In the genomic region with DNA sequence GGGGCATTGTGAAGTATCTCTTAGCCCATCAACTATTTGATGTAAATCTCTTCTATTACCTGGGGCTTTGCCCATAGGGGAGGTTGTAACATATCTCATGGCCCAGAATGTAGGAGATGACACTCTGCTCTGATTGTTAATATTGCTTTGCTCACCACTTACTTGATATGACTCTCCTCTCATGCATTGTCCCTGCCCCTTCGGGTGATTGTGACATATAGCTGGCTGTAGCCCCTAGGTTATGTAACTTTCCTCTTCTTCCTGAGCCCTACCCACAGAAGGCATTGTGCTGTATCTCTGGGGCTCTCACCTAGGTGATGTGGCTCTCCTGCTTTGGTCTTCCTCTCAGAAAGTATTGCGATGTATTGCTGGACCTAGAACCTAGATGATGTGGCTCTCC, we compare ENCODE assay signal across 5 cellular contexts.
DNase-seq lines count a peak whose midpoint lies in the region; ATAC-seq and TF ChIP-seq lines count a peak whose summit lies in the region.
"Not testable (repeated sequence)": the region's sequence is repeated elsewhere in the genome, so short reads cannot be mapped to it uniquely, and the experiment has no call there.

No MANE protein-coding gene starts in this region.

- not testable (repeated sequence) for H3K4me3 Mint-ChIP-seq in activated naive CD4-positive, alpha-beta T cell treated with anti-CD3 and anti-CD28 coated beads, Interleukin-2, amount 50 U/mL, for 24 hours; memory B cell; naive B cell; progenitor cell of endocrine pancreas (ENCODE audit: low read depth); stimulated activated naive B cell treated with anti-CD40 and anti-IgM and Interleukin-4, amounts not matched to agents 10 μg/mL and 1 μg/mL and 100 μg/mL, for 72 hours

- DNase-seq in memory B cell (ENCODE audit: low spot score in 2 of 2); naive B cell; progenitor cell of endocrine pancreas (ENCODE audit: low spot score, unreplicated experiment); stimulated activated naive B cell treated with anti-CD40 and anti-IgM and Interleukin-4, amounts not matched to agents 10 μg/mL and 1 μg/mL and 100 μg/mL, for 72 hours: not testable (repeated sequence)

- peak; percentile 38 for ATAC-seq in memory B cell (ENCODE audit: low read depth)
- peak; percentile 52 to 65 for ATAC-seq in naive B cell (ENCODE audit: low read depth in 2 of 2)
- ATAC-seq in stimulated activated naive B cell treated with anti-CD40 and anti-IgM and Interleukin-4, amounts not matched to agents 10 μg/mL and 1 μg/mL and 100 μg/mL, for 72 hours (replicated peaks), result peak; percentile 10 to 16

- H3K4me1 Mint-ChIP-seq in activated naive CD4-positive, alpha-beta T cell treated with anti-CD3 and anti-CD28 coated beads, Interleukin-2, amount 50 U/mL, for 24 hours; memory B cell; naive B cell; progenitor cell of endocrine pancreas (ENCODE audit: low read depth); stimulated activated naive B cell treated with anti-CD40 and anti-IgM and Interleukin-4, amounts not matched to agents 10 μg/mL and 1 μg/mL and 100 μg/mL, for 72 hours: not testable (repeated sequence)

- TF ChIP-seq CTCF in progenitor cell of endocrine pancreas (IDR thresholded peaks at IDR 0.05; ENCODE audit: unreplicated experiment), result not testable (repeated sequence)

- H3K27ac Mint-ChIP-seq in activated naive CD4-positive, alpha-beta T cell treated with anti-CD3 and anti-CD28 coated beads, Interleukin-2, amount 50 U/mL, for 24 hours, result peak overlapping the region; percentile 32
- H3K27ac Mint-ChIP-seq in memory B cell; stimulated activated naive B cell treated with anti-CD40 and anti-IgM and Interleukin-4, amounts not matched to agents 10 μg/mL and 1 μg/mL and 100 μg/mL, for 72 hours: not testable (repeated sequence)
- peak overlapping the region in 1 of 6 donors; percentile 31 for H3K27ac Mint-ChIP-seq in naive B cell
- peak overlapping the region; percentile 4 for H3K27ac Mint-ChIP-seq in progenitor cell of endocrine pancreas

- not testable (repeated sequence) for H3K36me3 Mint-ChIP-seq in activated naive CD4-positive, alpha-beta T cell treated with anti-CD3 and anti-CD28 coated beads, Interleukin-2, amount 50 U/mL, for 24 hours; progenitor cell of endocrine pancreas (ENCODE audit: insufficient read depth)
- H3K36me3 Mint-ChIP-seq in memory B cell (peaks cover 19% of the 10 kb centered on the region), naive B cell (peaks cover 0 to 39% of the 10 kb centered on the region in 2 donors)
- H3K36me3 Mint-ChIP-seq in stimulated activated naive B cell treated with anti-CD40 and anti-IgM and Interleukin-4, amounts not matched to agents 10 μg/mL and 1 μg/mL and 100 μg/mL, for 72 hours, result peaks cover 2 to 14% of the 10 kb centered on the region in 2 donors

- H3K27me3 Mint-ChIP-seq in activated naive CD4-positive, alpha-beta T cell treated with anti-CD3 and anti-CD28 coated beads, Interleukin-2, amount 50 U/mL, for 24 hours, result not testable (repeated sequence)
- H3K27me3 Mint-ChIP-seq in memory B cell (peaks cover 12% of the 10 kb centered on the region), naive B cell (peaks cover 0 to 28% (median 19%) of the 10 kb centered on the region in 3 donors), progenitor cell of endocrine pancreas (peaks cover 30% of the 10 kb centered on the region)
- peaks cover 18 to 23% of the 10 kb centered on the region in 2 donors for H3K27me3 Mint-ChIP-seq in stimulated activated naive B cell treated with anti-CD40 and anti-IgM and Interleukin-4, amounts not matched to agents 10 μg/mL and 1 μg/mL and 100 μg/mL, for 72 hours

- peaks cover 26% of the 10 kb centered on the region for H3K9me3 Mint-ChIP-seq in activated naive CD4-positive, alpha-beta T cell treated with anti-CD3 and anti-CD28 coated beads, Interleukin-2, amount 50 U/mL, for 24 hours
- H3K9me3 Mint-ChIP-seq in memory B cell (peaks cover 39% of the 10 kb centered on the region), naive B cell (peaks cover 11 to 57% (median 24%) of the 10 kb centered on the region in 7 donors), progenitor cell of endocrine pancreas (ENCODE audit: low read depth) (peaks cover 25% of the 10 kb centered on the region)
- peaks cover 44 to 49% of the 10 kb centered on the region in 2 donors for H3K9me3 Mint-ChIP-seq in stimulated activated naive B cell treated with anti-CD40 and anti-IgM and Interleukin-4, amounts not matched to agents 10 μg/mL and 1 μg/mL and 100 μg/mL, for 72 hours
